ENCODE assay signal across 8 cellular contexts in the genomic region with DNA sequence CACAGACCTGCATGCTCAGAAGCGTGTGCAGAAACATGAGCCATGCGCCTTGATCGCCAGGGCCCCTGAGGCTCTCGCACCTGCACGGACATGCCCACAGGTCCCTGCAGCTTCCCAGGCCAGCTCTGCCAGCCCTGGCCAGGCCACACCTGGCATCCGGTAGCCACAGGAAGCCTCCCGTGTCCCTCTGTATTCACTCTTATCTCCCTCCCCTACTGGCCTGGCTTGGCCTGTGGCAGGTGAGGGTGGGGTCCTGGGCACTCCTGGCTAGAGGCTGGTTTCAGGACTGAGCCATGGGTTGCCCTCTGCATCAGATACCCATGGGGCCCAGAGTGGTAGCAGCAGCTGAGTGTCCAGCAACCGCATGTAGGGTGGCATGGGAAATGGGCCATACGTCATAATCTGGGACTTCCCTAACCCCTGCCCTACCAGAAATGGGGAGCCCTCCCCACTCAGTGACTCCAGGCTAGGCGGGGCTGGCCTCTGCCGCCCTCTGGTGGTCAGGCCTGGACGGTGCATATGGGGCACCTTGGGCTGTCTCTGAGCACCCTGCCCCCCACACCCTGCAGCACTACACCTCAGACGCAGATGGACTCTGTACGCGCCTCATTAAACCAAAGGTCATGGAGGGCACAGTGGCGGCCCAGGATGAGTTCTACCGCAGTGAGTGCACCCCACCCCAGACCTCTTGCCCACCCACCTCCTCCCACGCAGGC. TPM values are rescaled to one million over a fixed set of nuclear protein-coding genes. Genes with fewer than 3 reads are reported as not detected.
DNase-seq lines count a peak whose midpoint lies in the region; ATAC-seq, FAIRE-seq and TF ChIP-seq lines count a peak whose summit lies in the region.

No MANE protein-coding gene starts in this region.

- 33% methylated on average over 18 of the region's 18 CpGs; no CpG with 5 or more reads in 1 of the 2 donors for WGBS in transverse colon (ENCODE audit: low coverage in 1 of 2), 2 donors

- H3K27me3 ChIP-seq in transverse colon = no peaks in the 10 kb centered on the region

- ATAC-seq in GM18909 (IDR thresholded peaks at IDR 0.05; ENCODE audit: poor library complexity, unreplicated experiment) = peak; percentile 68
- peak; percentile 64 for ATAC-seq in HG03460 (IDR thresholded peaks at IDR 0.05; ENCODE audit: unreplicated experiment)

- in situ Hi-C loops in transverse colon (cut with MboI; ENCODE audit: low pct_ligation_motif_present in 1 of 4, low pct_unique_long_range_greater_than_20kb in 1 of 4, low sequenced_read_pairs in 3 of 4) = no loop called here

- peak; percentile 28 for FAIRE-seq in RCC 7860 (lab: Jason Lieb, UNC)

- intact Hi-C loops in transverse colon (cut with DNase I; ENCODE audit: low total_unique reads) = loop anchor here (2.0 kb wide), 1 partner anchor 29 kb away; no protein-coding TSS in a partner anchor

- peak overlapping the region; percentile 56 to 79 (median 66) for H3K27ac ChIP-seq in transverse colon

- TF ChIP-seq EP300 in transverse colon (IDR thresholded peaks at IDR 0.05; ENCODE audit: low read depth) = no peak

- no peak for TF ChIP-seq POLR2A in transverse colon (IDR thresholded peaks at IDR 0.05)

- DNase-seq in AML-193 (lab: John Stamatoyannopoulos, UW) (peak; percentile 84 to 91), RCC 7860 (ENCODE audit: low spot score) (peak; percentile 63), fibroblast of the aortic adventitia (ENCODE audit: low read depth) (peak; percentile 56), occipital lobe (lab: John Stamatoyannopoulos, UW) (peak; percentile 37), transverse colon (peak; percentile 91)
- peak; percentile 81 for DNase-seq in activated T-helper 9 cell treated with anti-CD3 and anti-CD28 coated beads, Interleukin-2, amount 50 U/mL, for 16 hours (ENCODE audit: low read depth)

- H3K4me3 ChIP-seq in fibroblast of the aortic adventitia (ENCODE audit: low read depth, low read length) (no peak overlapping the region), transverse colon (no peak overlapping the region)

- H3K9me3 ChIP-seq in transverse colon = no peaks in the 10 kb centered on the region

- peaks cover 0 to 14% (median 6%) of the 10 kb centered on the region in 4 donors for H3K36me3 ChIP-seq in transverse colon

- TF ChIP-seq CTCF in fibroblast of the aortic adventitia (IDR thresholded peaks at IDR 0.05; ENCODE audit: insufficient read depth, low read length) (peak; percentile 99), transverse colon (IDR thresholded peaks at IDR 0.05) (peak; percentile 97 to 99 (median 98))

- peaks cover 10 to 34% (median 19%) of the 10 kb centered on the region in 4 donors for H3K4me1 ChIP-seq in transverse colon

RNA-seq across cellular contexts. Expression of gene LMAN1L, which starts 12.6 kb away (rescaled TPM):
- total RNA-seq in fibroblast of the aortic adventitia (ENCODE audit: low replicate concordance) = not detected in 2 replicates
- not detected for total RNA-seq in occipital lobe
- 10 to 100 TPM in 1 of 4 donors, not detected in 3; 20.2 TPM for total RNA-seq in transverse colon

RNA-seq across cellular contexts. Expression of gene CSK, which starts 18.1 kb away (rescaled TPM):
- 8.0 and 28.1 TPM in 2 replicates for total RNA-seq in fibroblast of the aortic adventitia (ENCODE audit: low replicate concordance)
- total RNA-seq in occipital lobe = 24.0 TPM
- 100 to 1,000 TPM in 1 of 4 donors, 10 to 100 TPM in 3; 59.7 to 176 (median 73.4) TPM for total RNA-seq in transverse colon

RNA-seq across cellular contexts. Expression of gene CPLX3, which starts 26.4 kb away (rescaled TPM):
- total RNA-seq in fibroblast of the aortic adventitia (ENCODE audit: low replicate concordance) (not detected in 2 replicates), occipital lobe (1.6 TPM), transverse colon (not detected)

RNA-seq across cellular contexts. Expression of gene ULK3, which starts 43.0 kb away (rescaled TPM):
- total RNA-seq in fibroblast of the aortic adventitia (ENCODE audit: low replicate concordance) = 15.1 and 17.7 TPM in 2 replicates
- total RNA-seq in occipital lobe = 32.4 TPM
- total RNA-seq in transverse colon = 100 to 1,000 TPM; 138 to 473 (median 312) TPM

RNA-seq across cellular contexts. Expression of gene CYP1A2, which starts 51.4 kb away (rescaled TPM):
- total RNA-seq in fibroblast of the aortic adventitia (ENCODE audit: low replicate concordance) = not detected in 2 replicates
- total RNA-seq in occipital lobe = not detected
- total RNA-seq in transverse colon = not detected

Comparison
In these comparisons a context has a peak if more than half of its experiments do, and no peak if none do; other contexts are left out.
1. DNase-seq: peak in every context shown above with its lines; median percentile 91 in transverse colon; 88 in AML-193; 81 in activated T-helper 9 cell treated with anti-CD3 and anti-CD28 coated beads, Interleukin-2, amount 50 U/mL, for 16 hours; 63 in RCC 7860; 56 in fibroblast of the aortic adventitia; 37 in occipital lobe.